Comparison of ENCODE assay signal across 1 cellular context in the genomic region with DNA sequence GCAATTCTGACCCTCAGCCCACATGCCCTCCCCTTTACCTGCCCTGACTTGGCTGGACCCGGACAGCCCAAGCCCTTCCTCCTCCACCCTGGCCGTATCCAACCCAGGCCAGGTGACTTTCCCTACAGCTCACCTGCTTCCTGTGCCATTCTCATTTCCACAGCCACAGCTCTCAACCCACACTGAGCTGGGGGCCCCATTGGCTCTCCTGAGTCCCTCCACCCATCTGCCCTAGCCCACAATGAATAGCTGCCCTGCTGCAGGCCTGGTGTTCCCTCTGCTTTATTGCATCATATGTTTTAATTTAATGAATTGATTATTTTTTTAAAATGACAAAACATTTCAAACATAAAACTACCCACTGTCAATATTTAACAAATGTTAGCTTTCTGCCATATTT.
TF ChIP-seq lines count a peak whose summit lies in the region.

No MANE protein-coding gene starts in this region.

TF ChIP-seq in K562, 482 proteins besides CTCF, POLR2A, EP300 and RAD21:
- TF ChIP-seq, protein P1, sequence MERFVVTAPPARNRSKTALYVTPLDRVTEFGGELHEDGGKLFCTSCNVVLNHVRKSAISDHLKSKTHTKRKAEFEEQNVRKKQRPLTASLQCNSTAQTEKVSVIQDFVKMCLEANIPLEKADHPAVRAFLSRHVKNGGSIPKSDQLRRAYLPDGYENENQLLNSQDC (CRISPR knock-in tag; IDR thresholded peaks at IDR 0.05): no peak
- TF ChIP-seq TAF1 (IDR thresholded peaks at IDR 0.05; ENCODE audit: control insufficient read depth, extremely low read depth, insufficient read depth, low read length, severe bottlenecking): no peak
- no peak for TF ChIP-seq BRD4 (IDR thresholded peaks at IDR 0.05)
- no peak for TF ChIP-seq MECOM (CRISPR knock-in tag; IDR thresholded peaks at IDR 0.05)
- TF ChIP-seq YBX1 (IDR thresholded peaks at IDR 0.05): no peak
- no peak for TF ChIP-seq CEBPG (CRISPR knock-in tag; IDR thresholded peaks at IDR 0.05)
- peak; percentile 37 to 55; a peak in 3 of 4 replicates for TF ChIP-seq CEBPG (tag; conservative IDR thresholded peaks at IDR 0.05 in 1 of 2, IDR thresholded peaks at IDR 0.05 in 1 of 2)
- TF ChIP-seq, protein P2, sequence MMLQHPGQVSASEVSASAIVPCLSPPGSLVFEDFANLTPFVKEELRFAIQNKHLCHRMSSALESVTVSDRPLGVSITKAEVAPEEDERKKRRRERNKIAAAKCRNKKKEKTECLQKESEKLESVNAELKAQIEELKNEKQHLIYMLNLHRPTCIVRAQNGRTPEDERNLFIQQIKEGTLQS (IDR thresholded peaks at IDR 0.05): peak; percentile 37; the same call in 1 of the 2 replicates
- TF ChIP-seq, protein P2 (CRISPR knock-in tag; conservative IDR thresholded peaks at IDR 0.05): no peak
- no peak for TF ChIP-seq RBFOX2 (IDR thresholded peaks at IDR 0.05; ENCODE audit: low read depth, low read length)
